In the genomic region with DNA sequence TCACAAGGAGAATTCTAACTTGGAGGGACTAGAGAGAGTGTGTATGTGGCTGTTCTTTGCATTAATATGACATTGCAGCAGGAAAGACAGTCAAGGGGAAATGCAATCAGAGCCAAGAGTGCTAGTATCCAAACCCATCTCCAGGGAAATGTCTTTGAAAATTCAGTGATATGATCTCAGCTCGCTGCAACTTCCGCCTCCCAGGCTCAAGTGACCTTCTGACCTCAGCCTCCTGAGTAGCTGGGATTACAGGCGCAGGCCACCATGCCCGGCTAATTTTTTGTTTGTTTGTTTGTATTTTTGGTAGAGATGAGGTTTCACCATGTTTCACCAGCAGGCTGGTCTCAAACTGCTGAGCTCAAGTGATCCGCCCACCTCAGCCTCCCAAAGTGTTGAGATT, we compare ENCODE assay signal across 36 cellular contexts.
"Had no signal": no experiment of that assay in that cellular context is flagged by ENCODE, and none has a peak within 500 bp of the region (broad histone marks: within the 10 kb centered on the region; RNA-seq: fewer than 3 reads in every experiment).

No MANE protein-coding gene starts in this region.

- DNase-seq: activated CD4-positive, alpha-beta memory T cell treated with anti-CD3 and anti-CD28 coated beads, Interleukin-2, amount 10 ng/mL, durations not matched to agents 7 days and 5 days; activated CD4-positive, alpha-beta T cell treated with anti-CD3 and anti-CD28 coated beads for 1 hour; activated CD4-positive, alpha-beta T cell treated with anti-CD3 and anti-CD28 coated beads for 48 hours; activated CD4-positive, CD25-positive, alpha-beta regulatory T cell; activated CD8-positive, alpha-beta memory T cell treated with anti-CD3 and anti-CD28 coated beads for 24 hours; activated CD8-positive, alpha-beta memory T cell treated with anti-CD3 and anti-CD28 coated beads, Interleukin-2, amount 10 ng/mL, durations not matched to agents 7 days and 5 days; activated CD8-positive, alpha-beta memory T cell treated with anti-CD3 and anti-CD28 coated beads, Interleukin-2, amount 50 U/mL, for 48 hours; activated gamma-delta T cell; activated naive CD4-positive, alpha-beta T cell treated with Interleukin-2 at 50 U/mL for 16 hours; activated naive CD8-positive, alpha-beta T cell treated with anti-CD3 and anti-CD28 coated beads, Interleukin-2, amount 10 ng/mL, durations not matched to agents 7 days and 5 days; activated T-cell treated with anti-CD3 and anti-CD28 coated beads, Interleukin-2, amount 50 U/mL, for 48 hours; amygdala; NCI-H1092 treated with DMSO at 0.1 percent for 48 hours; NCI-H1417; NCI-H146; NCI-H187; NCI-H2029 treated with DMSO at 0.1 percent for 48 hours; NCI-H2107; NCI-H2171; NCI-H510A; NCI-H526; NCI-H748 treated with DMSO at 0.1 percent for 48 hours; NK-92 treated with Interleukin-12 subunit alpha and Interleukin-12 subunit beta, amount 100 ng/mL, for 24 hours; PC-3; Peyer's patch; SIG-M5; SW 1271; T-helper 1 cell; T-helper 2 cell; T-helper 9 cell had no signal

- H3K9me3 Mint-ChIP-seq: activated CD4-positive, alpha-beta memory T cell treated with anti-CD3 and anti-CD28 coated beads, Interleukin-2, amount 10 ng/mL, durations not matched to agents 7 days and 5 days; activated naive CD4-positive, alpha-beta T cell treated with anti-CD3 and anti-CD28 coated beads, Interleukin-2, amount 50 U/mL, for 24 hours; activated naive CD8-positive, alpha-beta T cell treated with anti-CD3 and anti-CD28 coated beads, Interleukin-2, amount 10 ng/mL, durations not matched to agents 7 days and 5 days had no signal

- H3K27ac Mint-ChIP-seq: activated CD4-positive, alpha-beta memory T cell treated with anti-CD3 and anti-CD28 coated beads, Interleukin-2, amount 10 ng/mL, durations not matched to agents 7 days and 5 days; activated CD8-positive, alpha-beta memory T cell treated with anti-CD3 and anti-CD28 coated beads, Interleukin-2, amount 10 ng/mL, durations not matched to agents 7 days and 5 days; activated naive CD4-positive, alpha-beta T cell treated with anti-CD3 and anti-CD28 coated beads, Interleukin-2, amount 50 U/mL, for 24 hours; activated naive CD8-positive, alpha-beta T cell treated with anti-CD3 and anti-CD28 coated beads, Interleukin-2, amount 10 ng/mL, durations not matched to agents 7 days and 5 days had no signal

- H3K4me1 ChIP-seq: ascending aorta, Peyer's patch had no signal

- H3K27me3 ChIP-seq: ascending aorta, cardiac muscle cell, Peyer's patch had no signal

- H3K27ac ChIP-seq: ascending aorta, cardiac muscle cell, Peyer's patch, RWPE1, VCaP had no signal

- ATAC-seq: activated CD8-positive, alpha-beta memory T cell treated with anti-CD3 and anti-CD28 coated beads, Interleukin-2, amount 10 ng/mL, durations not matched to agents 7 days and 5 days; PC-3; Right ventricle myocardium inferior had no signal

- H3K9me3 ChIP-seq: ascending aorta, Peyer's patch had no signal

- H3K4me3 Mint-ChIP-seq: activated CD4-positive, alpha-beta memory T cell treated with anti-CD3 and anti-CD28 coated beads, Interleukin-2, amount 10 ng/mL, durations not matched to agents 7 days and 5 days; activated CD8-positive, alpha-beta memory T cell treated with anti-CD3 and anti-CD28 coated beads, Interleukin-2, amount 10 ng/mL, durations not matched to agents 7 days and 5 days; activated naive CD4-positive, alpha-beta T cell treated with anti-CD3 and anti-CD28 coated beads, Interleukin-2, amount 50 U/mL, for 24 hours; activated naive CD8-positive, alpha-beta T cell treated with anti-CD3 and anti-CD28 coated beads, Interleukin-2, amount 10 ng/mL, durations not matched to agents 7 days and 5 days had no signal

- H3K4me3 ChIP-seq: ascending aorta, cardiac muscle cell, Peyer's patch had no signal

- H3K36me3 ChIP-seq: ascending aorta, cardiac muscle cell, Peyer's patch had no signal

- H3K4me1 Mint-ChIP-seq: activated naive CD4-positive, alpha-beta T cell treated with anti-CD3 and anti-CD28 coated beads, Interleukin-2, amount 50 U/mL, for 24 hours had no signal

- H3K36me3 Mint-ChIP-seq: activated CD8-positive, alpha-beta memory T cell treated with anti-CD3 and anti-CD28 coated beads, Interleukin-2, amount 10 ng/mL, durations not matched to agents 7 days and 5 days; activated naive CD4-positive, alpha-beta T cell treated with anti-CD3 and anti-CD28 coated beads, Interleukin-2, amount 50 U/mL, for 24 hours; activated naive CD8-positive, alpha-beta T cell treated with anti-CD3 and anti-CD28 coated beads, Interleukin-2, amount 10 ng/mL, durations not matched to agents 7 days and 5 days had no signal
